1 cellular context compared by ENCODE assay signal in genomic region chr11:44840085-44840478, GRCh38.
TF ChIP-seq lines count a peak whose summit lies in the region.

No MANE protein-coding gene starts in this region.

TF ChIP-seq in IMR-90, 13 proteins besides CTCF, POLR2A, EP300 and RAD21:
- no peak for TF ChIP-seq USF2 (IDR thresholded peaks at IDR 0.05; ENCODE audit: low read depth, low read length)
- no peak for TF ChIP-seq FOS (IDR thresholded peaks at IDR 0.05; ENCODE audit: low read depth, low read length)
- no peak for TF ChIP-seq MXI1 (IDR thresholded peaks at IDR 0.05; ENCODE audit: borderline replicate concordance, low read depth, low read length)
- TF ChIP-seq BHLHE40 (IDR thresholded peaks at IDR 0.05; ENCODE audit: low read depth, low read length), result no peak
- TF ChIP-seq CHD1 (IDR thresholded peaks at IDR 0.05; ENCODE audit: low read depth, low read length), result no peak
- no peak for TF ChIP-seq NFE2L2 (IDR thresholded peaks at IDR 0.05; ENCODE audit: low read depth, low read length)
- TF ChIP-seq RFX5 (IDR thresholded peaks at IDR 0.05; ENCODE audit: low read depth, low read length), result no peak
- TF ChIP-seq SMC3 (IDR thresholded peaks at IDR 0.05; ENCODE audit: low read depth, low read length), result no peak
- no peak for TF ChIP-seq MAZ (IDR thresholded peaks at IDR 0.05; ENCODE audit: borderline replicate concordance, low read depth, low read length)
- TF ChIP-seq ELK1 (IDR thresholded peaks at IDR 0.05; ENCODE audit: borderline replicate concordance, low read depth, low read length), result no peak
- TF ChIP-seq RCOR1 (IDR thresholded peaks at IDR 0.05; ENCODE audit: insufficient replicate concordance, low read length), result no peak
- TF ChIP-seq CEBPB (IDR thresholded peaks at IDR 0.05; ENCODE audit: low read depth, low read length), result no peak
- no peak for TF ChIP-seq MAFK (IDR thresholded peaks at IDR 0.05; ENCODE audit: low read depth, low read length)
